Comparison of ENCODE assay signal across 1 cellular context in the genomic region with DNA sequence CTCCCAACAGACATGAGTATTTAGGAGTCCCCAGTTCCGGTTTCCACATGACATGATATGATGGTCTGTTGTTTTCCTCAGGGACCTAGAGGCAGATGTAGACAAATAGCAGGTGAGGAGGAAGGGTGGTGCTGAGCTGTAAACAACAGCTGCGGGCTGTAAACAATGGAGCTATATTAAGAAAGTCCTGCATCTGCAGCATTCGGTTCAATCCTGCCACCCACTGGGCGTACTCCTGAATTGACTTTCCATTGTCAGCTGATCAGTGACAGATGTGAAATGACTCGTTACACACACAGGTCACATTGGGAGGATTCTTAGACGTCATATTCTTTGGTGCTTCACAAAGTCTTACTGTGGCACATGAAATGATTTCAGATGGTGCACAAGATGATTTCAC.
TF ChIP-seq lines count a peak whose summit lies in the region.

No MANE protein-coding gene starts in this region.

TF ChIP-seq in H1, 55 proteins besides CTCF, POLR2A, EP300 and RAD21:
- peak; percentile 27 for TF ChIP-seq ASH2L (IDR thresholded peaks at IDR 0.05; ENCODE audit: low read length)
- peak; percentile 93 for TF ChIP-seq TCF12 (IDR thresholded peaks at IDR 0.05; ENCODE audit: low read depth, low read length)
- TF ChIP-seq SIN3A (conservative IDR thresholded peaks at IDR 0.05 in 1 of 2, IDR thresholded peaks at IDR 0.05 in 1 of 2; ENCODE audit: low read depth in 1 of 2, low read length in 2 of 2) = 0 out of 4 replicates have a peak, but pooled peaks of 1 of the 2 experiments have one; percentile 56
- no peak for TF ChIP-seq EZH2 (IDR thresholded peaks at IDR 0.05; ENCODE audit: low read depth, low read length, severe bottlenecking)
- TF ChIP-seq SUZ12 (IDR thresholded peaks at IDR 0.05; ENCODE audit: low read length) = no peak
- no peak for TF ChIP-seq RBBP5 (IDR thresholded peaks at IDR 0.05; ENCODE audit: borderline replicate concordance, low read depth, low read length)
- TF ChIP-seq YY1 (IDR thresholded peaks at IDR 0.05; ENCODE audit: low read depth, low read length) = no peak
